Comparison of ENCODE assay signal across 17 cellular contexts in the genomic region with DNA sequence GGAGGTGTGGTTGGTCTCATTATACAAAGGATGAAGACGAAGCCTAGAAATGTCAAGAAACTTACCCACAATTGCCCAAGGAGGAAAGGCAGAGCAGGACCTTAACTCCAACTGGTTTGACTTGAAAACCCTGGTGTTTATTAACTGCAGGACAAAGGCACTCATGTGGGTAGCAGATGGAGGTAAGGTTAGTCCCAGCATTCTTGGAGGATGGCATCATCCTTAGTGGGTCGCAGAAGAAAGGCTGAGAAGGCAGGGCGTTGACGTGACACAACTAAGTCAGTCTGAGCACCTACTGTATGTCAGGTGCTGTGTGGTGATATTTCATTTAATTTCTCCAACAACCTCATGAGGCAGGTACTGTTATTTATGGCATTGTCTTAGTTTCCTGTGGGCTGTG.
"Had no signal": no experiment of that assay in that cellular context is flagged by ENCODE, and none has a peak within 500 bp of the region (broad histone marks: within the 10 kb centered on the region; RNA-seq: fewer than 3 reads in every experiment).

No MANE protein-coding gene starts in this region.

- ATAC-seq: esophagus mucosa had no signal

- H3K4me3 ChIP-seq: left ventricle myocardium inferior had no signal

- H3K36me3 Mint-ChIP-seq: activated naive CD4-positive, alpha-beta T cell treated with anti-CD3 and anti-CD28 coated beads, Interleukin-2, amount 50 U/mL, for 24 hours; memory B cell had no signal

- H3K27ac Mint-ChIP-seq: activated B cell treated with CpG ODN at 0.5 μM for 24 hours; activated naive CD4-positive, alpha-beta T cell treated with anti-CD3 and anti-CD28 coated beads, Interleukin-2, amount 50 U/mL, for 24 hours; activated T-cell treated with anti-CD3 and anti-CD28 coated beads, Interleukin-2, amount 50 U/mL, for 24 hours; endodermal cell; memory B cell; stimulated activated naive CD8-positive, alpha-beta T cell treated with anti-CD3 and anti-CD28 coated beads, Interleukin-15, Interleukin-2, amounts not matched to agents 100 ng/mL and 50 ng/mL, for 24 hours; T-helper 1 cell treated with Interleukin-12 subunit alpha and Interleukin-12 subunit beta and Interleukin-4 antibody, amounts not matched to agents 30 μg/mL and 1 μg/mL, for 36 hours had no signal

- H3K36me3 ChIP-seq: brain microvascular endothelial cell, left ventricle myocardium inferior had no signal

- H3K9me3 Mint-ChIP-seq: activated B cell treated with CpG ODN at 0.5 μM for 24 hours; activated naive CD4-positive, alpha-beta T cell treated with anti-CD3 and anti-CD28 coated beads, Interleukin-2, amount 50 U/mL, for 24 hours; activated T-cell treated with anti-CD3 and anti-CD28 coated beads, Interleukin-2, amount 50 U/mL, for 24 hours; stimulated activated naive CD8-positive, alpha-beta T cell treated with anti-CD3 and anti-CD28 coated beads, Interleukin-15, Interleukin-2, amounts not matched to agents 100 ng/mL and 50 ng/mL, for 24 hours; T-helper 1 cell treated with Interleukin-12 subunit alpha and Interleukin-12 subunit beta and Interleukin-4 antibody, amounts not matched to agents 30 μg/mL and 1 μg/mL, for 36 hours had no signal

- H3K9me3 ChIP-seq: left ventricle myocardium inferior had no signal

- H3K27ac ChIP-seq: brain microvascular endothelial cell, left ventricle myocardium inferior had no signal

- H3K27me3 ChIP-seq: brain microvascular endothelial cell had no signal

- DNase-seq: activated B cell treated with CpG ODN at 0.5 μM for 24 hours; activated CD4-positive, alpha-beta T cell treated with anti-CD3 and anti-CD28 coated beads, Interleukin-2, amount 50 U/mL, for 1 hour; activated effector memory CD4-positive, alpha-beta T cell treated with Interleukin-2 at 50 U/mL for 16 hours; activated T-cell treated with anti-CD3 and anti-CD28 coated beads, Interleukin-2, amount 50 U/mL, for 24 hours; amniotic stem cell; brain microvascular endothelial cell; cerebellar nuclear complex; dermis blood vessel endothelial cell; endodermal cell; head of caudate nucleus; left ventricle myocardium inferior; stimulated activated CD4-positive, alpha-beta T cell treated with anti-CD3 and anti-CD28 coated beads, Interleukin-4, amount 100 ng/mL, for 1 hour had no signal

- H3K4me1 ChIP-seq: left ventricle myocardium inferior had no signal
